13 cellular contexts compared by ENCODE assay signal in genomic region chr5:93249651-93250289, GRCh38.
DNase-seq lines count a peak whose midpoint lies in the region; ATAC-seq, FAIRE-seq and TF ChIP-seq lines count a peak whose summit lies in the region.
"Had no signal": no experiment of that assay in that cellular context is flagged by ENCODE, and none has a peak within 500 bp of the region (broad histone marks: within the 10 kb centered on the region; RNA-seq: fewer than 3 reads in every experiment).

No MANE protein-coding gene starts in this region.

- H3K9me3 ChIP-seq in heart left ventricle (no peaks in the 10 kb centered on the region), endodermal cell (ENCODE audit: control insufficient read depth, low read length) (no peaks in the 10 kb centered on the region), small intestine (ENCODE audit: control insufficient read depth, low read depth) (no peaks in the 10 kb centered on the region)

- H3K27me3 ChIP-seq in heart left ventricle (no peaks in the 10 kb centered on the region), endodermal cell (ENCODE audit: control insufficient read depth, insufficient read depth, low read length, poor library complexity, severe bottlenecking) (no peaks in the 10 kb centered on the region), small intestine (ENCODE audit: control insufficient read depth in 2 of 2, insufficient read depth in 2 of 2, low read length in 2 of 2) (no peaks in the 10 kb centered on the region)

- DNase-seq in heart left ventricle (no peak), Right ventricle myocardium superior (no peak), endodermal cell (no peak), small intestine (no peak)
- DNase-seq: activated CD4-positive, CD25-positive, alpha-beta regulatory T cell; activated naive CD8-positive, alpha-beta T cell treated with anti-CD3 and anti-CD28 coated beads, Interleukin-2, amount 10 ng/mL, durations not matched to agents 7 days and 5 days had no signal

- FAIRE-seq in small intestine (lab: Jason Lieb, UNC), result no peak
- FAIRE-seq: HTR-8/SVneo had no signal

- TF ChIP-seq POLR2A in heart left ventricle (IDR thresholded peaks at IDR 0.05), result no peak

- H3K27ac Mint-ChIP-seq in endodermal cell (no peak overlapping the region), nephron (peak overlapping the region; percentile 55 to 93 (median 87))
- H3K27ac Mint-ChIP-seq: activated naive CD8-positive, alpha-beta T cell treated with anti-CD3 and anti-CD28 coated beads, Interleukin-2, amount 10 ng/mL, durations not matched to agents 7 days and 5 days; stimulated activated naive CD8-positive, alpha-beta T cell treated with anti-CD3 and anti-CD28 coated beads, Interleukin-15, Interleukin-2, amounts not matched to agents 100 ng/mL and 50 ng/mL, for 24 hours had no signal

- H3K4me3 ChIP-seq in heart left ventricle (peak overlapping the region in 8 of 12 donors; percentile 9 to 40 (median 29)), endodermal cell (ENCODE audit: low read length) (no peak overlapping the region), small intestine (ENCODE audit: low read depth in 1 of 2, low read length in 2 of 2) (no peak overlapping the region)
- H3K4me3 ChIP-seq: skin epidermis had no signal

- no peaks in the 10 kb centered on the region for H3K36me3 Mint-ChIP-seq in endodermal cell (ENCODE audit: low read depth)
- no peaks in the 10 kb centered on the region for H3K36me3 Mint-ChIP-seq in nephron (ENCODE audit: low read depth)
- H3K36me3 Mint-ChIP-seq: activated naive CD8-positive, alpha-beta T cell treated with anti-CD3 and anti-CD28 coated beads, Interleukin-2, amount 10 ng/mL, durations not matched to agents 7 days and 5 days had no signal

- H3K4me1 ChIP-seq in heart left ventricle (peaks cover 0 to 10% (median 0%) of the 10 kb centered on the region in 12 donors), endodermal cell (ENCODE audit: control insufficient read depth, insufficient read depth, low read length) (peaks cover 5% of the 10 kb centered on the region), small intestine (ENCODE audit: control insufficient read depth in 2 of 2, insufficient read depth in 1 of 2, low read depth in 1 of 2, low read length in 1 of 2) (no peaks in the 10 kb centered on the region)

- intact Hi-C loops in heart left ventricle (cut with DNase I) (no loop called here), Right ventricle myocardium superior (cut with DNase I) (no loop called here)

- H3K4me1 Mint-ChIP-seq in endodermal cell (peaks cover 28% of the 10 kb centered on the region), nephron (peaks cover 56% of the 10 kb centered on the region)
- H3K4me1 Mint-ChIP-seq: activated naive CD8-positive, alpha-beta T cell treated with anti-CD3 and anti-CD28 coated beads, Interleukin-2, amount 10 ng/mL, durations not matched to agents 7 days and 5 days had no signal

- no peak overlapping the region for H3K9ac ChIP-seq in endodermal cell (ENCODE audit: extremely low read depth, low read length, poor library complexity, severe bottlenecking)

- no peaks in the 10 kb centered on the region for H3K36me3 ChIP-seq in heart left ventricle
- no peaks in the 10 kb centered on the region for H3K36me3 ChIP-seq in endodermal cell (ENCODE audit: control insufficient read depth, insufficient read depth, low read length)
- H3K36me3 ChIP-seq in small intestine (ENCODE audit: control insufficient read depth in 2 of 2, insufficient read depth in 2 of 2, low read length in 2 of 2), result no peaks in the 10 kb centered on the region

- H3K27me3 Mint-ChIP-seq in endodermal cell (ENCODE audit: insufficient read depth) (peaks cover 4% of the 10 kb centered on the region), nephron (ENCODE audit: low read depth) (no peaks in the 10 kb centered on the region)
- H3K27me3 Mint-ChIP-seq: activated naive CD8-positive, alpha-beta T cell treated with anti-CD3 and anti-CD28 coated beads, Interleukin-2, amount 10 ng/mL, durations not matched to agents 7 days and 5 days; stimulated activated naive CD8-positive, alpha-beta T cell treated with anti-CD3 and anti-CD28 coated beads, Interleukin-15, Interleukin-2, amounts not matched to agents 100 ng/mL and 50 ng/mL, for 24 hours had no signal

- ATAC-seq in heart left ventricle (peak in 3 of 4 donors; percentile 24 to 38 (median 32)), Right ventricle myocardium superior (ENCODE audit: poor library complexity) (no peak), HG03520 (IDR thresholded peaks at IDR 0.05; ENCODE audit: unreplicated experiment) (no peak), GM21360 (IDR thresholded peaks at IDR 0.05; ENCODE audit: unreplicated experiment) (no peak), GM19452 (IDR thresholded peaks at IDR 0.05; ENCODE audit: unreplicated experiment) (no peak)

- H3K4me3 Mint-ChIP-seq in endodermal cell (no peak overlapping the region), nephron (peak overlapping the region in 2 of 3 experiments; percentile 61 to 70)
- H3K4me3 Mint-ChIP-seq: activated naive CD8-positive, alpha-beta T cell treated with anti-CD3 and anti-CD28 coated beads, Interleukin-2, amount 10 ng/mL, durations not matched to agents 7 days and 5 days; stimulated activated naive CD8-positive, alpha-beta T cell treated with anti-CD3 and anti-CD28 coated beads, Interleukin-15, Interleukin-2, amounts not matched to agents 100 ng/mL and 50 ng/mL, for 24 hours had no signal

- H3K27ac ChIP-seq in heart left ventricle, result peak overlapping the region in 5 of 12 donors; percentile 3 to 61 (median 10)
- peak overlapping the region; percentile 59 for H3K27ac ChIP-seq in endodermal cell (ENCODE audit: low read depth, low read length)
- H3K27ac ChIP-seq in small intestine (ENCODE audit: low read depth in 1 of 2, low read length in 1 of 2), result peak overlapping the region in 1 of 2 donors; percentile 58
- H3K27ac ChIP-seq: skin epidermis had no signal

- TF ChIP-seq CTCF in heart left ventricle (IDR thresholded peaks at IDR 0.05), result no peak
- TF ChIP-seq CTCF in endodermal cell (conservative IDR thresholded peaks at IDR 0.05), result no peak
- TF ChIP-seq CTCF in nephron (IDR thresholded peaks at IDR 0.05; ENCODE audit: unreplicated experiment in 3 of 3), result no peak

- 53 to 64% (median 60%) methylated on average over 11 of the region's 11 CpGs for WGBS in heart left ventricle, 4 donors
- 84 to 89% methylated on average over 5 to 11 of the region's 11 CpGs for WGBS in endodermal cell (ENCODE audit: insufficient coverage in 1 of 2, insufficient read length in 1 of 2), 2 experiments
- 50 to 64% (median 50%) methylated on average over 11 of the region's 11 CpGs for WGBS in small intestine, 3 donors

- H3K9me3 Mint-ChIP-seq in endodermal cell (no peaks in the 10 kb centered on the region), nephron (no peaks in the 10 kb centered on the region)
- H3K9me3 Mint-ChIP-seq: activated naive CD8-positive, alpha-beta T cell treated with anti-CD3 and anti-CD28 coated beads, Interleukin-2, amount 10 ng/mL, durations not matched to agents 7 days and 5 days; stimulated activated naive CD8-positive, alpha-beta T cell treated with anti-CD3 and anti-CD28 coated beads, Interleukin-15, Interleukin-2, amounts not matched to agents 100 ng/mL and 50 ng/mL, for 24 hours had no signal

Comparison
In these comparisons a context has a peak if more than half of its experiments do, and no peak if none do; other contexts are left out.
1. ATAC-seq: peak in heart left ventricle (3 of 4); none in Right ventricle myocardium superior (single experiment), HG03520 (single experiment), GM21360 (single experiment) and GM19452 (single experiment).
2. H3K4me3 ChIP-seq: peak in heart left ventricle (8 of 12); none in endodermal cell (single experiment) and small intestine (0 of 2).